In genomic region chr1:150065184-150065871, GRCh38 we compare ENCODE assay signal across 1 cellular context.
TF ChIP-seq lines count a peak whose summit lies in the region.

No MANE protein-coding gene starts in this region.

TF ChIP-seq in GM12878, 131 proteins besides CTCF, POLR2A, EP300 and RAD21:
- TF ChIP-seq MEF2A (IDR thresholded peaks at IDR 0.05; ENCODE audit: insufficient read depth, low read depth, low read length) (0 out of 2 replicates have a peak, but pooled peaks have one; percentile 28), ZNF24 (IDR thresholded peaks at IDR 0.05) (no peak), SPI1 (IDR thresholded peaks at IDR 0.05; ENCODE audit: borderline replicate concordance, insufficient read depth, low read depth, low read length) (peak; percentile 38; the same call in 1 of the 2 replicates), JUNB (IDR thresholded peaks at IDR 0.05) (peak; percentile 20; the same call in 1 of the 2 replicates)
